ENCODE assay signal across 10 cellular contexts in the genomic region with DNA sequence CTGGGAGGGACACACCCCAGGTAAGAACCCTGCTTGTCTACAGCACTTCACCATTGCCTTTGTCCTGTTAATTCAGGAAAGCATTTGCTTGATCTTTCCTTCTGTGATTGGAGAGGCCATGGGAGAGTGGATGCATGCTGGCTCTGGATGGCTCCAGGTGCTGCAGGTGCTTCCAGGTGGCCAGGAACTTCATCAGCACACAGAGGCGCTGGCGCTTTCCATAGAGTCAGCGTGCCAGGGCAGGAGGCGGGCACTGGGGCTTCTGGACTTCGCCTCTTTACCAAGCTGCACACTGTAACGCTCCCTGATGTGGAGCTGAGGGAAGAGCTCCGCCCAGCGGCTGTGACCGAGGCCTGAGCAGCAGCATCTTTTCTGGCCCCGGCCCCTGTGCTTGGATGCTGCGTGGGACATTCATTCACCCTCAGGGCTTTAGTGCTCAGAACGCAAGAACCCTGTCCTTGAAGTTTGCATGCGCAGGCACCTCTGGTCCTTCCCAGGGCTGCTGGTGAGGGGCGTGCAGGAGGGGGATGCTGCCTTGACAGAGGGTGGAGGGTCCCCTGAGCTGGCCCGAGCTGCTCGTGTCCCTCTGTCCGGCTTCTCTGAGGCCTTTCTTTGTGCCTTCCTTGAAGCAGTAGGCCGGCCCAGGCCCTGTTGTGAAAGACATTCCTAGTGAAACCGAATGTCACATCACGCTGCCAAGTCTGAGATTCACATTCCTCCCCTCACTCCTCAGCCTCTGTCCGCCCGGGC. TPM values are rescaled to one million over a fixed set of nuclear protein-coding genes. Genes with fewer than 3 reads are reported as not detected.
DNase-seq lines count a peak whose midpoint lies in the region; ATAC-seq, FAIRE-seq and TF ChIP-seq lines count a peak whose summit lies in the region.
"Had no signal": no experiment of that assay in that cellular context is flagged by ENCODE, and none has a peak within 500 bp of the region (broad histone marks: within the 10 kb centered on the region; RNA-seq: fewer than 3 reads in every experiment).

No MANE protein-coding gene starts in this region.

- H3K36me3 Mint-ChIP-seq in natural killer cell: no peaks in the 10 kb centered on the region
- H3K36me3 Mint-ChIP-seq in natural killer cell treated with Interleukin-12 subunit alpha and Interleukin-12 subunit beta and Interleukin-15 and Interleukin-18, amount 100 ng/mL, for 72 hours: no peaks in the 10 kb centered on the region

- WGBS in HepG2 (ENCODE audit: low lambda C conversion rate): 68% methylated on average over 12 of the region's 22 CpGs

- TF ChIP-seq CTCF in natural killer cell (IDR thresholded peaks at IDR 0.05) (no peak), HepG2 (CRISPR knock-in tag; IDR thresholded peaks at IDR 0.05) (peak; percentile 90)

- POLR2A ChIA-PET in HepG2 (lab: Yijun Ruan, JAX): interaction anchor here (0.9 to 2.6 kb wide), 6 partner anchors 9 to 77 kb away, joined by 3 to 18 read pairs (median 9); no protein-coding TSS in a partner anchor

- H3K9ac ChIP-seq in adipocyte (ENCODE audit: low read length): peak overlapping the region; percentile 82
- no peak overlapping the region for H3K9ac ChIP-seq in HepG2 (ENCODE audit: insufficient read depth, low read depth, low read length)

- DNase-seq in natural killer cell (no peak), adipocyte (ENCODE audit: low read depth) (peak; percentile 64), HepG2 (ENCODE audit: low spot score) (peak; percentile 46), SK-N-DZ (ENCODE audit: low spot score) (no peak), HCEC 1CT (no peak), GOT3 (lab: John Stamatoyannopoulos, UW) (no peak), T-helper 9 cell (no peak)
- no peak for DNase-seq in natural killer cell treated with Interleukin-12 subunit alpha and Interleukin-12 subunit beta and Interleukin-15 and Interleukin-18, amount 100 ng/mL, for 72 hours (ENCODE audit: low spot score)
- DNase-seq: activated CD8-positive, alpha-beta memory T cell treated with anti-CD3 and anti-CD28 coated beads, Interleukin-2, amount 50 U/mL, for 48 hours had no signal

- H3K4me3 Mint-ChIP-seq in natural killer cell: peak overlapping the region; percentile 38
- no peak overlapping the region for H3K4me3 Mint-ChIP-seq in natural killer cell treated with Interleukin-12 subunit alpha and Interleukin-12 subunit beta and Interleukin-15 and Interleukin-18, amount 100 ng/mL, for 72 hours

- intact Hi-C loops in natural killer cell (cut with micrococcal nuclease): no loop called here
- intact Hi-C loops in HepG2 (cut with micrococcal nuclease; ENCODE audit: unreplicated experiment): loop anchor here (1.0 to 2.0 kb wide), 2 partner anchors 37 to 77 kb away; no protein-coding TSS in a partner anchor

- no peaks in the 10 kb centered on the region for H3K9me3 Mint-ChIP-seq in natural killer cell
- H3K9me3 Mint-ChIP-seq in natural killer cell treated with Interleukin-12 subunit alpha and Interleukin-12 subunit beta and Interleukin-15 and Interleukin-18, amount 100 ng/mL, for 72 hours: no peaks in the 10 kb centered on the region

- H4K20me1 ChIP-seq in HepG2 (ENCODE audit: insufficient read depth, low read length): no peaks in the 10 kb centered on the region

- CTCF ChIA-PET in HepG2 (lab: Yijun Ruan, JAX; ENCODE audit: low intra/inter-chr PET ratio, low total read pairs): interaction anchor here (3.2 kb wide), 1 partner anchor 78 kb away, joined by 35 read pairs; no protein-coding TSS in a partner anchor

- H3K4me2 ChIP-seq in HepG2 (ENCODE audit: low read depth, low read length): no peak overlapping the region; the same call in 1 of the 2 replicates

- ATAC-seq in natural killer cell (no peak), HepG2 (peak; percentile 77)
- ATAC-seq in natural killer cell treated with Interleukin-12 subunit alpha and Interleukin-12 subunit beta and Interleukin-15 and Interleukin-18, amount 100 ng/mL, for 72 hours: no peak

- H3K9me3 ChIP-seq in adipocyte (ENCODE audit: control insufficient read depth, low read length) (no peaks in the 10 kb centered on the region), HepG2 (ENCODE audit: low read length) (no peaks in the 10 kb centered on the region)

- in situ Hi-C loops in HepG2 (cut with HindIII; ENCODE audit: extremely low pct_ligation_motif_present, low pct_unique_long_range_greater_than_20kb): loop anchor here (5.0 kb wide), 1 partner anchor 73 kb away; no protein-coding TSS in a partner anchor

- no peaks in the 10 kb centered on the region for H3K79me2 ChIP-seq in HepG2 (ENCODE audit: insufficient read depth, low read length)

- H3K27me3 ChIP-seq in adipocyte (replicated peaks; ENCODE audit: control insufficient read depth, insufficient read depth, low read length) (no peaks in the 10 kb centered on the region), HepG2 (ENCODE audit: control insufficient read depth in 1 of 2, insufficient read depth in 2 of 2, low read length in 2 of 2) (no peaks in the 10 kb centered on the region)

- no peak for TF ChIP-seq EP300 in HepG2 (IDR thresholded peaks at IDR 0.05; ENCODE audit: low read depth in 2 of 2, low read length in 2 of 2)
- TF ChIP-seq EP300 in HepG2 (CRISPR knock-in tag; IDR thresholded peaks at IDR 0.05; ENCODE audit: borderline replicate concordance): no peak

- TF ChIP-seq RAD21 in HepG2 (CRISPR knock-in tag; IDR thresholded peaks at IDR 0.05): peak; percentile 91

- no peak for TF ChIP-seq POLR2A in HepG2 (IDR thresholded peaks at IDR 0.05; ENCODE audit: insufficient read depth in 1 of 2, low read depth in 2 of 2, low read length in 2 of 2)

- no peak overlapping the region for H2AFZ ChIP-seq in HepG2 (ENCODE audit: low read length)

- peaks cover 22 to 33% of the 10 kb centered on the region in 2 donors for H3K4me1 Mint-ChIP-seq in natural killer cell
- H3K4me1 Mint-ChIP-seq in natural killer cell treated with Interleukin-12 subunit alpha and Interleukin-12 subunit beta and Interleukin-15 and Interleukin-18, amount 100 ng/mL, for 72 hours (ENCODE audit: low read depth in 2 of 2): peaks cover 18 to 26% of the 10 kb centered on the region in 2 donors

- H3K4me3 ChIP-seq in adipocyte (ENCODE audit: low read length) (no peak overlapping the region), HepG2 (replicated peaks in 1 of 3; ENCODE audit: insufficient read depth in 1 of 3, low read depth in 2 of 3, low read length in 3 of 3) (no peak overlapping the region)

- H3K36me3 ChIP-seq in adipocyte (ENCODE audit: control insufficient read depth, insufficient read depth, low read length, severe bottlenecking) (no peaks in the 10 kb centered on the region), HepG2 (replicated peaks in 1 of 2; ENCODE audit: control insufficient read depth in 1 of 2, insufficient read depth in 2 of 2, low read length in 2 of 2) (0 out of 5 replicates have a peak, but pooled peaks cover 0 to 2% of the 10 kb centered on the region in 2 experiments)

- H3K4me1 ChIP-seq in adipocyte (ENCODE audit: control insufficient read depth, insufficient read depth, low read length) (peaks cover 34% of the 10 kb centered on the region), HepG2 (ENCODE audit: insufficient read depth, low read length) (peaks cover 49% of the 10 kb centered on the region)

- H3K27ac ChIP-seq in HepG2 (ENCODE audit: extremely low read length, insufficient read depth, low read length): no peak overlapping the region

- no TSS peak for BruUV-seq in HepG2 (replicated peaks; lab: Mats Ljungman, UMichigan)

- peaks cover 0 to 2% of the 10 kb centered on the region in 2 donors for H3K27me3 Mint-ChIP-seq in natural killer cell (ENCODE audit: low read depth in 2 of 2)
- H3K27me3 Mint-ChIP-seq in natural killer cell treated with Interleukin-12 subunit alpha and Interleukin-12 subunit beta and Interleukin-15 and Interleukin-18, amount 100 ng/mL, for 72 hours: peaks cover 0 to 2% of the 10 kb centered on the region in 2 donors

- FAIRE-seq in HepG2 (lab: Jason Lieb, UNC): peak; percentile 12

- H3K27ac Mint-ChIP-seq in natural killer cell: peak overlapping the region; percentile 78 to 93
- H3K27ac Mint-ChIP-seq in natural killer cell treated with Interleukin-12 subunit alpha and Interleukin-12 subunit beta and Interleukin-15 and Interleukin-18, amount 100 ng/mL, for 72 hours: no peak overlapping the region

RNA-seq across cellular contexts. Expression of a gene that starts 1.6 kb away (rescaled TPM):
- total RNA-seq in natural killer cell (10 to 100 TPM; 37.9 to 73.9 (median 42.6) TPM), HepG2 (2016; rRNA removed; fragmentation: Illumina TruSeq; extraction: Trizol) (35.7 and 46.9 TPM in 2 replicates)
- total RNA-seq in natural killer cell treated with Interleukin-12 subunit alpha and Interleukin-12 subunit beta and Interleukin-15 and Interleukin-18, amount 100 ng/mL, for 72 hours: 10 to 100 TPM in 1 of 2 donors, 1 to 10 TPM in 1; 7.9 to 14.1 TPM
- 13.1 and 13.9 TPM in 2 replicates for total RNA-seq in HepG2 (2016; cell fraction: cytosol; rRNA removed; fragmentation: Illumina TruSeq; extraction: Trizol; ENCODE audit: low read depth)
- 36.0 and 40.4 TPM in 2 replicates for total RNA-seq in HepG2 (2016; cell fraction: insoluble cytoplasmic fraction; rRNA removed; fragmentation: Illumina TruSeq; extraction: Trizol)
- total RNA-seq in HepG2 (2016; cell fraction: membrane; rRNA removed; fragmentation: Illumina TruSeq; extraction: Trizol): 49.7 and 53.9 TPM in 2 replicates
- 22.1 and 28.5 TPM in 2 replicates for total RNA-seq in HepG2 (2016; cell fraction: nucleus; rRNA removed; fragmentation: Illumina TruSeq; extraction: Trizol)
- 24.0 and 26.3 TPM in 2 replicates for polyA plus RNA-seq in HepG2 (2011; rRNA removed)
- 19.7 and 23.1 TPM in 2 replicates for polyA plus RNA-seq in HepG2 (2011; cell fraction: cytosol; rRNA removed)
- 20.8 and 25.8 TPM in 2 replicates for polyA plus RNA-seq in HepG2 (2011; cell fraction: nucleus; rRNA removed)
- 21.5 and 22.7 TPM in 2 replicates for polyA plus RNA-seq in HepG2 (2012)
- polyA plus RNA-seq in HepG2 (2016; cell fraction: cytosol; fragmentation: Illumina TruSeq; extraction: Trizol; ENCODE audit: low read depth): 15.4 and 17.8 TPM in 2 replicates
- 34.6 and 40.6 TPM in 2 replicates for polyA plus RNA-seq in HepG2 (2016; cell fraction: insoluble cytoplasmic fraction; fragmentation: Illumina TruSeq; extraction: Trizol; ENCODE audit: low read depth)
- 37.5 and 39.1 TPM in 2 replicates for polyA plus RNA-seq in HepG2 (2016; cell fraction: membrane; fragmentation: Illumina TruSeq; extraction: Trizol; ENCODE audit: low read depth)
- 26.6 and 29.1 TPM in 2 replicates for polyA plus RNA-seq in HepG2 (2016; cell fraction: nucleus; fragmentation: Illumina TruSeq; extraction: Trizol; ENCODE audit: insufficient read depth, low read depth)
- 0.21 and 25.1 TPM in 2 replicates for polyA minus RNA-seq in HepG2 (2011; rRNA and poly(A)+ RNA removed; ENCODE audit: low replicate concordance)
- 15.5 and 16.9 TPM in 2 replicates for polyA minus RNA-seq in HepG2 (2011; cell fraction: cytosol; rRNA and poly(A)+ RNA removed)
- 45.6 and 52.1 TPM in 2 replicates for polyA minus RNA-seq in HepG2 (2011; cell fraction: nucleus; rRNA and poly(A)+ RNA removed)
- not detected in 2 replicates for polyA plus RNA-seq in SK-N-DZ (2014; cell fraction: cytosol; rRNA removed)
- polyA plus RNA-seq in SK-N-DZ (2014; cell fraction: nucleus; rRNA removed): not detected in 2 replicates

RNA-seq across cellular contexts. Expression of a gene that starts 43.6 kb away (rescaled TPM):
- total RNA-seq in natural killer cell (under 1 TPM in 1 of 3 donors, not detected in 2; 0.48 TPM), HepG2 (2016; rRNA removed; fragmentation: Illumina TruSeq; extraction: Trizol) (41.9 and 62.0 TPM in 2 replicates)
- total RNA-seq in natural killer cell treated with Interleukin-12 subunit alpha and Interleukin-12 subunit beta and Interleukin-15 and Interleukin-18, amount 100 ng/mL, for 72 hours: not detected
- total RNA-seq in HepG2 (2016; cell fraction: cytosol; rRNA removed; fragmentation: Illumina TruSeq; extraction: Trizol; ENCODE audit: low read depth): 39.6 and 40.5 TPM in 2 replicates
- total RNA-seq in HepG2 (2016; cell fraction: insoluble cytoplasmic fraction; rRNA removed; fragmentation: Illumina TruSeq; extraction: Trizol): 44.1 and 62.5 TPM in 2 replicates
- 34.8 and 38.7 TPM in 2 replicates for total RNA-seq in HepG2 (2016; cell fraction: membrane; rRNA removed; fragmentation: Illumina TruSeq; extraction: Trizol)
- 51.9 and 55.6 TPM in 2 replicates for total RNA-seq in HepG2 (2016; cell fraction: nucleus; rRNA removed; fragmentation: Illumina TruSeq; extraction: Trizol)
- 43.6 and 46.5 TPM in 2 replicates for polyA plus RNA-seq in HepG2 (2011; rRNA removed)
- 35.5 and 35.6 TPM in 2 replicates for polyA plus RNA-seq in HepG2 (2011; cell fraction: cytosol; rRNA removed)
- polyA plus RNA-seq in HepG2 (2011; cell fraction: nucleus; rRNA removed): 32.7 and 33.7 TPM in 2 replicates
- polyA plus RNA-seq in HepG2 (2012): 27.9 and 41.5 TPM in 2 replicates
- polyA plus RNA-seq in HepG2 (2016; cell fraction: cytosol; fragmentation: Illumina TruSeq; extraction: Trizol; ENCODE audit: low read depth): 38.5 and 45.0 TPM in 2 replicates
- polyA plus RNA-seq in HepG2 (2016; cell fraction: insoluble cytoplasmic fraction; fragmentation: Illumina TruSeq; extraction: Trizol; ENCODE audit: low read depth): 40.2 and 42.4 TPM in 2 replicates
- polyA plus RNA-seq in HepG2 (2016; cell fraction: membrane; fragmentation: Illumina TruSeq; extraction: Trizol; ENCODE audit: low read depth): 30.8 and 35.2 TPM in 2 replicates
- polyA plus RNA-seq in HepG2 (2016; cell fraction: nucleus; fragmentation: Illumina TruSeq; extraction: Trizol; ENCODE audit: insufficient read depth, low read depth): 91.4 and 98.1 TPM in 2 replicates
- polyA minus RNA-seq in HepG2 (2011; rRNA and poly(A)+ RNA removed; ENCODE audit: low replicate concordance): 36.1 TPM in 1 of 2 replicates, not detected in the other
- polyA minus RNA-seq in HepG2 (2011; cell fraction: cytosol; rRNA and poly(A)+ RNA removed): 9.9 and 12.2 TPM in 2 replicates
- polyA minus RNA-seq in HepG2 (2011; cell fraction: nucleus; rRNA and poly(A)+ RNA removed): 15.6 and 18.9 TPM in 2 replicates
- polyA plus RNA-seq in SK-N-DZ (2014; cell fraction: cytosol; rRNA removed): 0.21 TPM in 1 of 2 replicates, not detected in the other
- polyA plus RNA-seq in SK-N-DZ (2014; cell fraction: nucleus; rRNA removed): not detected in 2 replicates
- total RNA-seq: lung microvascular endothelial cell had no signal

Comparison
In these comparisons a context has a peak if more than half of its experiments do, and no peak if none do; other contexts are left out.
1. H3K27ac Mint-ChIP-seq: peak in natural killer cell (2 of 2); none in natural killer cell treated with Interleukin-12 subunit alpha and Interleukin-12 subunit beta and Interleukin-15 and Interleukin-18, amount 100 ng/mL, for 72 hours (0 of 2).
2. DNase-seq: peak in adipocyte (single experiment) and HepG2 (single experiment); none in natural killer cell (single experiment), natural killer cell treated with Interleukin-12 subunit alpha and Interleukin-12 subunit beta and Interleukin-15 and Interleukin-18, amount 100 ng/mL, for 72 hours (single experiment), SK-N-DZ (single experiment), HCEC 1CT (single experiment), GOT3 (single experiment) and T-helper 9 cell (single experiment).
3. RNA of a gene that starts 43.6 kb away (total RNA-seq): 34.8 to 62.5 TPM in HepG2; 0.48 TPM in natural killer cell and not detected in natural killer cell treated with Interleukin-12 subunit alpha and Interleukin-12 subunit beta and Interleukin-15 and Interleukin-18, amount 100 ng/mL, for 72 hours; every median in the first group is over 10 times any median in the second.